Comparison of ENCODE assay signal across 9 cellular contexts in genomic region chr13:76745246-76746200, GRCh38.
A peak's percentile ranks its signal among the peaks of the same experiment; 100 is the strongest.
DNase-seq lines count a peak whose midpoint lies in the region; ATAC-seq and TF ChIP-seq lines count a peak whose summit lies in the region.
"Had no signal": no experiment of that assay in that cellular context is flagged by ENCODE, and none has a peak within 500 bp of the region (broad histone marks: within the 10 kb centered on the region; RNA-seq: fewer than 3 reads in every experiment).

No MANE protein-coding gene starts in this region.

- no peaks in the 10 kb centered on the region for H3K4me1 Mint-ChIP-seq in immature natural killer cell

- POLR2A ChIA-PET in HEK293T (lab: Yijun Ruan, JAX): no interaction called here

- peaks cover 0 to 7% (median 0%) of the 10 kb centered on the region in 3 donors for H3K27me3 Mint-ChIP-seq in immature natural killer cell (ENCODE audit: low read depth in 3 of 3)

- peak overlapping the region; percentile 36 to 50 for H3K4me3 ChIP-seq in neutrophil (ENCODE audit: low read depth in 1 of 2, low read length in 1 of 2)
- H3K4me3 ChIP-seq: SJSA1 had no signal

- H3K27ac Mint-ChIP-seq in immature natural killer cell: no peak overlapping the region

- H3K9me3 ChIP-seq in neutrophil: no peaks in the 10 kb centered on the region

- no peaks in the 10 kb centered on the region for H3K36me3 Mint-ChIP-seq in immature natural killer cell

- peak overlapping the region; percentile 87 for H3K27ac ChIP-seq in neutrophil
- H3K27ac ChIP-seq: SJSA1 had no signal

- peak; percentile 16 for TF ChIP-seq CTCF in neutrophil (IDR thresholded peaks at IDR 0.05)

- DNase-seq in NOMO-1 treated with dmso at 0.1 percent for 144 hours (lab: John Stamatoyannopoulos, UW; ENCODE audit: unreplicated experiment) (peak; percentile 72), HEK293T (ENCODE audit: extremely low spot score) (no peak), immature natural killer cell (no peak), cerebellar nuclear complex (lab: John Stamatoyannopoulos, UW) (no peak), NCI-H2196 treated with DMSO at 0.1 percent for 48 hours (lab: John Stamatoyannopoulos, UW; ENCODE audit: unreplicated experiment) (no peak)

- ATAC-seq in GM19043 (IDR thresholded peaks at IDR 0.05; ENCODE audit: low read depth, unreplicated experiment) (peak; percentile 68), HG02970 (IDR thresholded peaks at IDR 0.05; ENCODE audit: low FRiP score, unreplicated experiment) (peak; percentile 51)

- CTCF ChIA-PET in HEK293T (lab: Yijun Ruan, JAX): interaction anchor here (0.6 to 0.9 kb wide), 2 partner anchors 139 to 143 kb away, joined by 3 read pairs; no protein-coding TSS in a partner anchor

- peaks cover 68 to 83% of the 10 kb centered on the region in 2 experiments for H3K4me1 ChIP-seq in neutrophil (ENCODE audit: control insufficient read depth in 1 of 2, insufficient read depth in 1 of 2, low read depth in 1 of 2, low read length in 1 of 2)
- H3K4me1 ChIP-seq: SJSA1 had no signal

- peaks cover 0 to 5% (median 0%) of the 10 kb centered on the region in 6 donors for H3K9me3 Mint-ChIP-seq in immature natural killer cell

- no peaks in the 10 kb centered on the region for H3K27me3 ChIP-seq in neutrophil
- H3K27me3 ChIP-seq: SJSA1 had no signal

- no peaks in the 10 kb centered on the region for H3K36me3 ChIP-seq in neutrophil
- H3K36me3 ChIP-seq: SJSA1 had no signal

- no peak overlapping the region for H3K4me3 Mint-ChIP-seq in immature natural killer cell

TF ChIP-seq in HEK293T, 16 proteins besides CTCF, POLR2A, EP300 and RAD21:
- TF ChIP-seq ZNF384 (IDR thresholded peaks at IDR 0.05) (no peak), L3MBTL2 (conservative IDR thresholded peaks at IDR 0.05) (no peak), SUZ12 (IDR thresholded peaks at IDR 0.05) (no peak), FOXK2 (IDR thresholded peaks at IDR 0.05) (no peak), ARNT (IDR thresholded peaks at IDR 0.05) (no peak), FOXA1 (IDR thresholded peaks at IDR 0.05) (no peak), NFRKB (IDR thresholded peaks at IDR 0.05) (no peak), LEF1 (IDR thresholded peaks at IDR 0.05; ENCODE audit: borderline replicate concordance) (no peak), BHLHE40 (IDR thresholded peaks at IDR 0.05; ENCODE audit: borderline replicate concordance) (no peak), ELF4 (IDR thresholded peaks at IDR 0.05) (no peak), SP1 (IDR thresholded peaks at IDR 0.05) (no peak), HDGF (IDR thresholded peaks at IDR 0.05; ENCODE audit: borderline replicate concordance) (no peak), FOXM1 (IDR thresholded peaks at IDR 0.05; ENCODE audit: borderline replicate concordance) (no peak), CTBP1 (IDR thresholded peaks at IDR 0.05; ENCODE audit: borderline replicate concordance) (no peak), TARDBP (IDR thresholded peaks at IDR 0.05) (no peak)
